ENCODE assay signal across 8 cellular contexts in genomic region chr19:8610041-8610927, GRCh38. TPM values are rescaled to one million over a fixed set of nuclear protein-coding genes. Genes with fewer than 3 reads are reported as not detected.
A peak's percentile ranks its signal among the peaks of the same experiment; 100 is the strongest.
DNase-seq lines count a peak whose midpoint lies in the region; FAIRE-seq and TF ChIP-seq lines count a peak whose summit lies in the region.

ADAMTS10 (minus strand) TSS chr19:8610715; CDS start chr19:8605710, 5,005 bp downstream.

- H2BK120ac ChIP-seq in H1 (replicated peaks; ENCODE audit: low read depth, low read length), result peak within 1 kb of the TSS; percentile 99

- peak within 1 kb of the TSS; percentile 100 for H3K4ac ChIP-seq in H1 (replicated peaks; ENCODE audit: insufficient read length, low read depth, low read length)

- POLR2A ChIA-PET in activated CD4-positive, alpha-beta memory T cell treated with anti-CD3 and anti-CD28 coated beads for 36 hours (lab: Charles Lee), result no interaction called here
- POLR2A ChIA-PET in H1 (lab: Charles Lee; ENCODE audit: partially characterized antibody), result no interaction called here

- peak within 1 kb of the TSS; percentile 100 for H2BK15ac ChIP-seq in H1 (ENCODE audit: low read length)

- no peak within 1 kb of the TSS for H2AFZ ChIP-seq in H1 (ENCODE audit: low read length)

- TF ChIP-seq CTCF in H1 (IDR thresholded peaks at IDR 0.05; ENCODE audit: control extremely low read depth in 1 of 3, insufficient read depth in 1 of 3, low read depth in 1 of 3, low read length in 3 of 3) (no peak), testis (IDR thresholded peaks at IDR 0.05) (no peak), BE2C (IDR thresholded peaks at IDR 0.05; ENCODE audit: low read depth, low read length) (no peak)

- no peak for TF ChIP-seq EP300 in H1 (IDR thresholded peaks at IDR 0.05; ENCODE audit: borderline replicate concordance in 1 of 2, low read depth in 2 of 2, low read length in 2 of 2)

- FAIRE-seq in H1 (lab: Jason Lieb, UNC) (peak; percentile 42), RCC 7860 (lab: Jason Lieb, UNC) (no peak)

- peak within 1 kb of the TSS; percentile 29 for H3K27ac ChIP-seq in H1 (ENCODE audit: low read depth, low read length)
- peak within 1 kb of the TSS; percentile 68 to 76 for H3K27ac ChIP-seq in testis

- H2AK5ac ChIP-seq in H1 (ENCODE audit: low read depth, low read length), result peak within 1 kb of the TSS; percentile 89

- no peaks in the 10 kb centered on the region; a peak in 1 of 8 replicates for H3K36me3 ChIP-seq in H1 (ENCODE audit: control insufficient read depth in 2 of 4, insufficient read depth in 4 of 4, low read length in 3 of 4)
- no peaks in the 10 kb centered on the region for H3K36me3 ChIP-seq in mucosa of stomach (ENCODE audit: control insufficient read depth, insufficient read depth, low read length)
- H3K36me3 ChIP-seq in testis (ENCODE audit: low read depth, missing control alignments), result no peaks in the 10 kb centered on the region
- no peaks in the 10 kb centered on the region for H3K36me3 ChIP-seq in BE2C

- peaks cover 22% of the 10 kb centered on the region for H3K4me1 Mint-ChIP-seq in activated CD4-positive, alpha-beta memory T cell treated with anti-CD3 and anti-CD28 coated beads for 36 hours (ENCODE audit: low read depth)

- H3K56ac ChIP-seq in H1 (replicated peaks; ENCODE audit: insufficient read length, low read depth, low read length), result peak within 1 kb of the TSS; percentile 65

- peaks cover 2% of the 10 kb centered on the region for H3K36me3 Mint-ChIP-seq in activated CD4-positive, alpha-beta memory T cell treated with anti-CD3 and anti-CD28 coated beads for 36 hours

- DNase-seq in HK-2 (ENCODE audit: unreplicated experiment), result peak; percentile 22
- DNase-seq in activated CD4-positive, alpha-beta memory T cell treated with anti-CD3 and anti-CD28 coated beads for 36 hours, result peak; percentile 50
- DNase-seq in H1 (ENCODE audit: low read depth in 1 of 2, low spot score in 2 of 2), result peak in 1 of 2 experiments; percentile 76
- no peak for DNase-seq in testis
- DNase-seq in cerebellar cortex (ENCODE audit: low spot score), result no peak
- no peak for DNase-seq in BE2C
- DNase-seq in RCC 7860 (ENCODE audit: low spot score), result no peak

- H3K23me2 ChIP-seq in H1 (ENCODE audit: low read depth, low read length), result peaks cover 17% of the 10 kb centered on the region

- H3K9me3 ChIP-seq in H1 (ENCODE audit: insufficient read depth in 2 of 2, low read depth in 1 of 2, low read length in 1 of 2), result no peaks in the 10 kb centered on the region
- H3K9me3 ChIP-seq in mucosa of stomach (ENCODE audit: control insufficient read depth, low read length), result peaks cover under 1% of the 10 kb centered on the region
- H3K9me3 ChIP-seq in testis, result no peaks in the 10 kb centered on the region
- no peaks in the 10 kb centered on the region for H3K9me3 ChIP-seq in BE2C

- peak within 1 kb of the TSS; percentile 77 for H3K4me3 Mint-ChIP-seq in activated CD4-positive, alpha-beta memory T cell treated with anti-CD3 and anti-CD28 coated beads for 36 hours

- H3K9ac ChIP-seq in H1 (replicated peaks in 1 of 4; ENCODE audit: extremely low read depth in 1 of 4, low read depth in 3 of 4, low read length in 3 of 4) (peak within 1 kb of the TSS in 3 of 4 experiments; percentile 61 to 83 (median 75); a peak in 6 of 7 replicates), mucosa of stomach (ENCODE audit: low read length) (peak within 1 kb of the TSS; percentile 50)

- peak within 1 kb of the TSS; percentile 100 for H2BK20ac ChIP-seq in H1 (ENCODE audit: low read length)

- CTCF ChIA-PET in activated CD4-positive, alpha-beta memory T cell treated with anti-CD3 and anti-CD28 coated beads for 36 hours (lab: Charles Lee), result no interaction called here
- CTCF ChIA-PET in H1 (lab: Charles Lee; ENCODE audit: partially characterized antibody), result no interaction called here

- H2BK5ac ChIP-seq in H1 (ENCODE audit: low read depth, low read length), result peak within 1 kb of the TSS; percentile 98

- no peak within 1 kb of the TSS for H3K23ac ChIP-seq in H1 (ENCODE audit: insufficient read length)

- H3K27me3 ChIP-seq in H1 (replicated peaks in 1 of 4; ENCODE audit: control insufficient read depth in 3 of 4, extremely low read depth in 1 of 4, insufficient read depth in 3 of 4, low read length in 3 of 4) (no peaks in the 10 kb centered on the region), mucosa of stomach (ENCODE audit: control insufficient read depth, insufficient read depth, low read length) (peaks cover 10% of the 10 kb centered on the region), testis (no peaks in the 10 kb centered on the region), BE2C (peaks cover 12% of the 10 kb centered on the region)

- H3K79me2 ChIP-seq in H1 (ENCODE audit: control insufficient read depth in 1 of 2, insufficient read depth in 2 of 2, low read length in 2 of 2), result peaks cover 0 to 6% of the 10 kb centered on the region in 2 experiments; a peak in 1 of 4 replicates

- H4K91ac ChIP-seq in H1 (replicated peaks; ENCODE audit: insufficient read length, low read length), result peak within 1 kb of the TSS; percentile 94

- peak within 1 kb of the TSS; percentile 90 for H4K5ac ChIP-seq in H1 (ENCODE audit: insufficient read length, low read depth, low read length)

- no peak for TF ChIP-seq RAD21 in H1 (IDR thresholded peaks at IDR 0.05 in 1 of 2, conservative IDR thresholded peaks at IDR 0.05 in 1 of 2; ENCODE audit: low read depth in 2 of 2, low read length in 2 of 2)

- peak within 1 kb of the TSS; percentile 70 to 93 (median 88) for H3K4me3 ChIP-seq in H1 (ENCODE audit: extremely low read depth in 1 of 4, insufficient read depth in 2 of 4, low read depth in 3 of 4, low read length in 4 of 4)
- H3K4me3 ChIP-seq in mucosa of stomach (ENCODE audit: low read length), result peak within 1 kb of the TSS; percentile 21
- peak within 1 kb of the TSS; percentile 65 to 70 for H3K4me3 ChIP-seq in testis
- no peak within 1 kb of the TSS for H3K4me3 ChIP-seq in BE2C (ENCODE audit: low read depth, low read length)

- no peaks in the 10 kb centered on the region for H3K9me3 Mint-ChIP-seq in activated CD4-positive, alpha-beta memory T cell treated with anti-CD3 and anti-CD28 coated beads for 36 hours

- peaks cover 0 to 3% of the 10 kb centered on the region in 2 experiments for H4K20me1 ChIP-seq in H1 (replicated peaks in 1 of 2; ENCODE audit: control insufficient read depth in 1 of 2, insufficient read depth in 2 of 2, low read length in 2 of 2)

- peak within 1 kb of the TSS; percentile 82 for H4K8ac ChIP-seq in H1 (ENCODE audit: extremely low read depth, insufficient read depth, low read length)

- H3K18ac ChIP-seq in H1 (ENCODE audit: extremely low read depth, low read length), result peak within 1 kb of the TSS; percentile 97

- WGBS in H1 (ENCODE audit: extremely low coverage in 1 of 2, insufficient coverage in 1 of 2, insufficient read length in 1 of 2, insufficient replicate concordance in 2 of 2, low coverage in 1 of 2, low lambda C conversion rate in 2 of 2, missing lambda C conversion rate in 1 of 2), 2 experiments, result 0% methylated on average over 43 of the region's 74 CpGs; no CpG with 5 or more reads in 1 of the 2 experiments
- 1 to 2% methylated on average over 22 to 35 of the region's 74 CpGs for WGBS in testis, 2 donors

- intact Hi-C loops in activated CD4-positive, alpha-beta memory T cell treated with anti-CD3 and anti-CD28 coated beads for 36 hours (cut with micrococcal nuclease), result no loop called here
- intact Hi-C loops in testis (cut with DNase I; ENCODE audit: low total_unique reads), result no loop called here

- H3K14ac ChIP-seq in H1 (ENCODE audit: insufficient read length), result peak within 1 kb of the TSS; percentile 20

- TF ChIP-seq POLR2A in H1 (IDR thresholded peaks at IDR 0.05; ENCODE audit: control extremely low read depth in 1 of 2, low read depth in 2 of 2, low read length in 2 of 2) (no peak), testis (IDR thresholded peaks at IDR 0.05) (no peak)

- peaks cover 3% of the 10 kb centered on the region for H3K27me3 Mint-ChIP-seq in activated CD4-positive, alpha-beta memory T cell treated with anti-CD3 and anti-CD28 coated beads for 36 hours

- peaks cover 3% of the 10 kb centered on the region; the same call in 1 of the 2 replicates for H3K79me1 ChIP-seq in H1 (ENCODE audit: low read depth, low read length)

- H3K27ac Mint-ChIP-seq in activated CD4-positive, alpha-beta memory T cell treated with anti-CD3 and anti-CD28 coated beads for 36 hours, result peak within 1 kb of the TSS; percentile 9

- peak within 1 kb of the TSS; percentile 90 to 96 for H3K4me2 ChIP-seq in H1 (ENCODE audit: insufficient read depth in 1 of 2, low read depth in 2 of 2, low read length in 2 of 2)

- peak within 1 kb of the TSS; percentile 99 for H2BK12ac ChIP-seq in H1 (ENCODE audit: low read depth, low read length)

- H3K4me1 ChIP-seq in H1 (replicated peaks in 1 of 4; ENCODE audit: control insufficient read depth in 3 of 4, insufficient read depth in 4 of 4, low read length in 3 of 4) (peaks cover 10 to 29% (median 19%) of the 10 kb centered on the region in 4 experiments), mucosa of stomach (ENCODE audit: control insufficient read depth, insufficient read depth, low read length) (peaks cover 14% of the 10 kb centered on the region), testis (peaks cover 4% of the 10 kb centered on the region), BE2C (no peaks in the 10 kb centered on the region)

TF ChIP-seq in H1, 55 proteins besides CTCF, POLR2A, EP300 and RAD21 (continues in another document):
- TF ChIP-seq SAP30 (IDR thresholded peaks at IDR 0.05; ENCODE audit: insufficient read depth, insufficient replicate concordance, low read length), result peak; percentile 80
- TF ChIP-seq ASH2L (IDR thresholded peaks at IDR 0.05; ENCODE audit: low read length), result peak; percentile 38
- TF ChIP-seq KDM4A (IDR thresholded peaks at IDR 0.05; ENCODE audit: low read depth, low read length, severe bottlenecking), result peak; percentile 64
- no peak for TF ChIP-seq SUZ12 (IDR thresholded peaks at IDR 0.05; ENCODE audit: low read length)
- TF ChIP-seq HDAC2 (IDR thresholded peaks at IDR 0.05; ENCODE audit: borderline replicate concordance in 1 of 2, low read depth in 2 of 2, low read length in 2 of 2), result peak in 1 of 2 experiments; percentile 41; a peak in 1 of 4 replicates

RNA-seq across cellular contexts. Expression of gene ADAMTS10, which starts in this region (rescaled TPM):
- total RNA-seq in activated CD4-positive, alpha-beta memory T cell treated with anti-CD3 and anti-CD28 coated beads for 36 hours, result 1 to 10 TPM; 3.4 to 3.9 TPM
- total RNA-seq in H1 (2021; fragmentation: NEBNext Ultra II Directional; extraction: Animal tissue kit (Norgen Biotek cat#: 25700)), result 14.0 and 17.4 TPM in 2 replicates
- polyA plus RNA-seq in H1 (2011; rRNA removed) (6.9 and 16.1 TPM in 2 replicates), testis (ENCODE audit: insufficient read depth, low read depth, low replicate concordance) (7.2 TPM)
- polyA plus RNA-seq in H1 (2011; cell fraction: cytosol; rRNA removed), result 14.8 TPM
- 78.6 TPM for polyA plus RNA-seq in H1 (2011; cell fraction: nucleus; rRNA removed)
- polyA plus RNA-seq in H1 (2012, experiment 1 of 2), result 8.6 to 15.2 TPM (median 12.4 TPM) in 4 replicates
- 3.7 TPM for polyA plus RNA-seq in H1 (2012, experiment 2 of 2)
- 13.2 TPM for polyA plus RNA-seq in H1 (2013, experiment 1 of 2)
- polyA plus RNA-seq in H1 (2013, experiment 2 of 2), result 11.6 TPM
- polyA minus RNA-seq in H1 (2011; rRNA and poly(A)+ RNA removed), result 9.3 and 10.6 TPM in 2 replicates
- polyA minus RNA-seq in H1 (2011; cell fraction: cytosol; rRNA and poly(A)+ RNA removed), result 7.6 TPM
- polyA minus RNA-seq in H1 (2011; cell fraction: nucleus; rRNA and poly(A)+ RNA removed), result 30.6 TPM
- 10 to 100 TPM; 27.9 to 31.9 TPM for total RNA-seq in testis
- 1.4 TPM for polyA plus RNA-seq in BE2C (2012; ENCODE audit: insufficient read depth, insufficient read length, low read depth)

Comparison
In these comparisons a context has a peak if more than half of its experiments do, and no peak if none do; other contexts are left out.
1. DNase-seq: peak in HK-2 (single experiment) and activated CD4-positive, alpha-beta memory T cell treated with anti-CD3 and anti-CD28 coated beads for 36 hours (single experiment); none in testis (single experiment), cerebellar cortex (single experiment), BE2C (single experiment) and RCC 7860 (single experiment).